ENCODE assay signal across 14 cellular contexts in genomic region chr18:5891361-5892215, GRCh38. TPM values are rescaled to one million over a fixed set of nuclear protein-coding genes. Genes with fewer than 3 reads are reported as not detected.
A peak's percentile ranks its signal among the peaks of the same experiment; 100 is the strongest.
DNase-seq lines count a peak whose midpoint lies in the region; ATAC-seq, FAIRE-seq and TF ChIP-seq lines count a peak whose summit lies in the region.
"Had no signal": no experiment of that assay in that cellular context is flagged by ENCODE, and none has a peak within 500 bp of the region (broad histone marks: within the 10 kb centered on the region; RNA-seq: fewer than 3 reads in every experiment).

No MANE protein-coding gene starts in this region.

- H3K79me2 ChIP-seq in hepatocyte, result no peaks in the 10 kb centered on the region

- FAIRE-seq in pancreas (lab: Jason Lieb, UNC), result no peak

- intact Hi-C loops in pancreas (cut with DNase I), result no loop called here

- no peaks in the 10 kb centered on the region for H3K9me3 ChIP-seq in HUES48 (ENCODE audit: control insufficient read depth, insufficient read depth, low read length)
- H3K9me3 ChIP-seq in hepatocyte (ENCODE audit: low read depth), result no peaks in the 10 kb centered on the region
- no peaks in the 10 kb centered on the region for H3K9me3 ChIP-seq in pancreas

- H3K9ac ChIP-seq in HUES48 (ENCODE audit: low read depth, low read length), result no peak overlapping the region

- H3K9me2 ChIP-seq in hepatocyte (replicated peaks; ENCODE audit: insufficient read depth), result no peaks in the 10 kb centered on the region

- H3K27ac ChIP-seq in HUES48 (ENCODE audit: low read depth, low read length) (no peak overlapping the region), hepatocyte (no peak overlapping the region), pancreas (no peak overlapping the region)

- no peaks in the 10 kb centered on the region for H3K36me3 ChIP-seq in HUES48 (ENCODE audit: control insufficient read depth, insufficient read depth, low read length)
- no peaks in the 10 kb centered on the region for H3K36me3 ChIP-seq in hepatocyte (replicated peaks; ENCODE audit: insufficient read depth, low read depth)
- no peaks in the 10 kb centered on the region for H3K36me3 ChIP-seq in pancreas

- ATAC-seq in pancreas (no peak), GM18511 (IDR thresholded peaks at IDR 0.05; ENCODE audit: unreplicated experiment) (no peak), GM18519 (IDR thresholded peaks at IDR 0.05; ENCODE audit: low FRiP score, unreplicated experiment) (no peak)

- no peak overlapping the region for H2AFZ ChIP-seq in hepatocyte

- peak overlapping the region; percentile 99 for H3K4me2 ChIP-seq in hepatocyte

- peaks cover 28% of the 10 kb centered on the region for H3K4me1 ChIP-seq in HUES48 (ENCODE audit: control insufficient read depth, insufficient read depth, low read length)
- peaks cover 4% of the 10 kb centered on the region for H3K4me1 ChIP-seq in hepatocyte (ENCODE audit: insufficient read depth)
- no peaks in the 10 kb centered on the region for H3K4me1 ChIP-seq in pancreas

- 67% methylated on average over 58 of the region's 60 CpGs for WGBS in hepatocyte (ENCODE audit: low lambda C conversion rate, missing lambda C conversion rate)
- 28 to 32% methylated on average over 49 to 60 of the region's 60 CpGs for WGBS in pancreas, 2 donors

- TF ChIP-seq CTCF in hepatocyte (IDR thresholded peaks at IDR 0.05; ENCODE audit: poor library complexity) (no peak), pancreas (IDR thresholded peaks at IDR 0.05) (no peak)

- DNase-seq in ELF-1 (ENCODE audit: low read depth, low spot score) (peak; percentile 25), hepatocyte (ENCODE audit: low spot score) (no peak), pancreas (peak in 3 of 6 donors; percentile 16 to 61 (median 51)), NCI-H82 treated with DMSO at 0.1 percent for 48 hours (lab: John Stamatoyannopoulos, UW; ENCODE audit: unreplicated experiment) (no peak), RKO (ENCODE audit: low spot score) (no peak)
- DNase-seq: Calu3, cortex of kidney, foreskin melanocyte, MM.1S, NCI-H2171 treated with DMSO at 0.1 percent for 48 hours had no signal

- peak overlapping the region; percentile 71; the same call in 1 of the 2 replicates for H3K4me3 ChIP-seq in HUES48 (ENCODE audit: low read depth, low read length)
- H3K4me3 ChIP-seq in hepatocyte, result no peak overlapping the region
- H3K4me3 ChIP-seq in pancreas, result peak overlapping the region in 3 of 4 donors; percentile 34 to 64 (median 36)

- H4K20me1 ChIP-seq in hepatocyte (ENCODE audit: insufficient read depth, poor library complexity, severe bottlenecking), result no peaks in the 10 kb centered on the region

- peaks cover 53% of the 10 kb centered on the region for H3K27me3 ChIP-seq in HUES48 (ENCODE audit: control insufficient read depth, insufficient read depth, low read length)
- peaks cover 67% of the 10 kb centered on the region for H3K27me3 ChIP-seq in hepatocyte
- peaks cover 0 to 14% (median 3%) of the 10 kb centered on the region in 4 donors for H3K27me3 ChIP-seq in pancreas

RNA-seq across cellular contexts. Expression of gene TMEM200C, which starts 3.7 kb away (rescaled TPM):
- total RNA-seq in hepatocyte (2.6 and 3.1 TPM in 2 replicates), pancreas (under 1 TPM in 4 of 6 donors, not detected in 2; under 0.01 to 0.37 (median 0.15) TPM)
- polyA plus RNA-seq in hepatocyte (2.4 and 3.4 TPM in 2 replicates), pancreas (under 1 TPM; under 0.01 to 0.02 TPM)
- total RNA-seq: Calu3, RPMI7951 had no signal
